ENCODE assay signal across 8 cellular contexts in the genomic region with DNA sequence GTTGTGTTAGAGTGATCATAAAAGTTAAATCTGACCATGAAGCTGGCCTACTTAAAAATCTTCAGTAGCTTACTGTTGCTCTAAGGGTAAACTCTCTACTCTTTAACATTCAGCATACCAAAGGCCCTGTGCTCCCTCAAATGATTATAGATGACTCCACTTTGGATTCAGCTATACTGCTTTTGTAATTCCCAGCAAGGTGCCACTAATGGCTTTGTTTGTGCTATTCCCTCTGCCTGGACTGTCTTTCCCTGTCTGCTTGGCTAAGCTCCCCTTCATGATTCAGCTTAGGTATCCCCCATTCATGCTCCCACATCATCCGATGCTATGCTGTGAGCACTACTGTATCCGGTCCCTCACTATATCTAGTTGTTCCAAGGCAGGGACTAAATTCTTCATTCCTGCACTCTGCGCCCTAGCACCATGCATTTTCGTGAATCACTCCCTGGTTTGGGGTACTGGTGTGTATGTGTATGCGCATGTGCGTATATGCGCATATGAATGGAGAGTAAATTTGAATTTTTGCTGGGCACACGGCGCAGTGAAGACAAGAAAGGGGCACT. TPM values are rescaled to one million over a fixed set of nuclear protein-coding genes. Genes with fewer than 3 reads are reported as not detected.
A peak's percentile ranks its signal among the peaks of the same experiment; 100 is the strongest.
DNase-seq lines count a peak whose midpoint lies in the region; ATAC-seq and TF ChIP-seq lines count a peak whose summit lies in the region.

No MANE protein-coding gene starts in this region.

- 22% methylated on average over 9 of the region's 9 CpGs for WGBS in esophagus muscularis mucosa

- H3K36me3 ChIP-seq in esophagus muscularis mucosa: peaks cover 0 to 13% (median 7%) of the 10 kb centered on the region in 4 donors

- no peaks in the 10 kb centered on the region for H3K9me3 ChIP-seq in esophagus muscularis mucosa

- no peak for TF ChIP-seq EP300 in esophagus muscularis mucosa (IDR thresholded peaks at IDR 0.05)

- TF ChIP-seq CTCF in AG04449 (IDR thresholded peaks at IDR 0.05; ENCODE audit: insufficient read depth, low read length, missing control alignments): no peak
- TF ChIP-seq CTCF in RWPE1 (conservative IDR thresholded peaks at IDR 0.05; ENCODE audit: low read depth): no peak
- no peak for TF ChIP-seq CTCF in esophagus muscularis mucosa (IDR thresholded peaks at IDR 0.05)
- no peak for TF ChIP-seq CTCF in omental fat pad (IDR thresholded peaks at IDR 0.05)
- no peak for TF ChIP-seq CTCF in GM10248 (IDR thresholded peaks at IDR 0.05; ENCODE audit: control extremely low read depth, extremely low read depth, low read depth, missing control alignments)

- CTCF ChIA-PET in AG04449 (lab: Yijun Ruan, JAX) (no interaction called here), RWPE1 (lab: Yijun Ruan, JAX) (no interaction called here), GM10248 (lab: Yijun Ruan, JAX) (interaction anchor here (1.5 to 2.0 kb wide), 2 partner anchors 12 to 81 kb away, joined by 3 to 8 read pairs; no protein-coding TSS in a partner anchor)

- no peaks in the 10 kb centered on the region for H3K27me3 ChIP-seq in esophagus muscularis mucosa

- no peak for TF ChIP-seq POLR2A in esophagus muscularis mucosa (IDR thresholded peaks at IDR 0.05; ENCODE audit: low read depth)

- H3K27ac ChIP-seq in RWPE1: peak overlapping the region; percentile 84
- H3K27ac ChIP-seq in esophagus muscularis mucosa (replicated peaks in 1 of 4): peak overlapping the region; percentile 81 to 87 (median 85)

- DNase-seq in AG04449 (ENCODE audit: low read depth, low spot score) (no peak), RWPE1 (ENCODE audit: low spot score) (no peak), esophagus muscularis mucosa (ENCODE audit: extremely low spot score) (no peak), omental fat pad (ENCODE audit: low spot score) (no peak), pons (ENCODE audit: low spot score) (no peak), GM10248 (ENCODE audit: extremely low spot score) (no peak)
- no peak for DNase-seq in stimulated activated CD4-positive, alpha-beta T cell treated with anti-CD3 and anti-CD28 coated beads, Interleukin-4, amount 100 ng/mL, for 24 hours

- intact Hi-C loops in esophagus muscularis mucosa (cut with DNase I): no loop called here

- POLR2A ChIA-PET in AG04449 (lab: Yijun Ruan, JAX): interaction anchor here (1.2 kb wide), 1 partner anchor 13 kb away, joined by 3 read pairs; no protein-coding TSS in a partner anchor
- POLR2A ChIA-PET in RWPE1 (lab: Yijun Ruan, JAX; ENCODE audit: low non-redundant PET): no interaction called here
- POLR2A ChIA-PET in GM10248 (lab: Yijun Ruan, JAX): interaction anchor here (1.0 kb wide), 1 partner anchor 10 kb away, joined by 3 read pairs; no protein-coding TSS in a partner anchor

- H3K4me1 ChIP-seq in esophagus muscularis mucosa: peaks cover 5 to 33% (median 24%) of the 10 kb centered on the region in 4 donors

- H3K4me3 ChIP-seq in AG04449 (ENCODE audit: low read depth, low read length): peak overlapping the region; percentile 65
- peak overlapping the region; percentile 60 to 73 (median 64) for H3K4me3 ChIP-seq in esophagus muscularis mucosa

- ATAC-seq in GM21526 (IDR thresholded peaks at IDR 0.05; ENCODE audit: low FRiP score, unreplicated experiment) (peak; percentile 50), omental fat pad (ENCODE audit: low FRiP score) (peak; percentile 70)

RNA-seq across cellular contexts. Expression of a gene that starts 0.5 kb away (rescaled TPM):
- 10 to 100 TPM; 11.4 to 20.3 (median 15.3) TPM for total RNA-seq in esophagus muscularis mucosa
- total RNA-seq in omental fat pad: 10 to 100 TPM; 10.5 to 28.0 (median 18.9) TPM
